In the genomic region with DNA sequence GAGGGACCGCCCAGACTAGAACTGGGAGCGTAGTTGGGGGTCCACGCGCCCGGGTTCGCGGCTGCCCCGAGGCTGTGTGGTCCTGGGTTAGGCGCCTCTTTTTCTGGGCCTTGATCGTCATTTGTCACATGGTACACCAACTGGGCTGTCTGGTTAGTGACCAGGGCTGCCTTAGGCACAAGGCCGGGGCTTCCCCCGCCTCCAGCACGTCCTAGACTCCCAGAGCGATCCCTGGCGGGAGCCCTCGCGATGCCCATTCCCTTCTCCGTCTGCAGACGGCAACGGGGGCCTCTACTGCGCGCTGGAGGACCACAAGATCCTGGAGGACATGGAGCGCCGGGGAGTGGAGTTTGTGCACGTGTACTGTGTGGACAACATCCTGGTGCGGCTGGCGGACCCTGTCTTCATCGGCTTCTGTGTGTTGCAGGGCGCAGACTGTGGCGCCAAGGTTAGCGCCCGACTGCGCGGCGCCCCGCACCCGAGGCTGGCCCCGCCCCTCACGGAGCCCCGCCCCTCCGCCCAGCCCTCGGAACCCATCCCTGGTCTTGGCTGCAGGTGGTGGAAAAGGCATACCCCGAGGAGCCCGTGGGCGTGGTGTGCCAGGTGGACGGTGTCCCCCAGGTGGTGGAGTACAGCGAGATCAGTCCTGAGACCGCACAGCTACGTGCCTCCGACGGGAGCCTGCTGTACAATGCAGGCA, we compare ENCODE assay signal across 9 cellular contexts.
DNase-seq lines count a peak whose midpoint lies in the region; ATAC-seq and TF ChIP-seq lines count a peak whose summit lies in the region.
"Had no signal": no experiment of that assay in that cellular context is flagged by ENCODE, and none has a peak within 500 bp of the region (broad histone marks: within the 10 kb centered on the region; RNA-seq: fewer than 3 reads in every experiment).

No MANE protein-coding gene starts in this region.

- no peaks in the 10 kb centered on the region; the same call in 1 of the 2 replicates for H3K36me3 ChIP-seq in ES-I3 (ENCODE audit: insufficient read depth, low read length)

- H3K4me3 ChIP-seq in foreskin fibroblast (ENCODE audit: low read depth in 1 of 2, low read length in 2 of 2) (peak overlapping the region; percentile 74 to 79), skeletal muscle cell (ENCODE audit: low read depth, low read length) (peak overlapping the region; percentile 64)

- H3K4me1 ChIP-seq in ES-I3 (ENCODE audit: insufficient read depth, low read length): peaks cover 17% of the 10 kb centered on the region

- H3K9ac ChIP-seq in ES-I3 (ENCODE audit: low read depth, low read length): peak overlapping the region; percentile 64; the same call in 1 of the 2 replicates

- POLR2A ChIA-PET in RWPE1 (lab: Yijun Ruan, JAX; ENCODE audit: low non-redundant PET): no interaction called here

- TF ChIP-seq CTCF in RWPE1 (conservative IDR thresholded peaks at IDR 0.05; ENCODE audit: low read depth): no peak
- no peak for TF ChIP-seq CTCF in foreskin fibroblast (IDR thresholded peaks at IDR 0.05; ENCODE audit: low read depth, low read length)

- DNase-seq in RWPE1 (ENCODE audit: low spot score) (no peak), foreskin fibroblast (no peak), skeletal muscle cell (ENCODE audit: low read depth) (no peak), NCI-H1436 treated with DMSO at 0.1 percent for 48 hours (lab: John Stamatoyannopoulos, UW) (no peak), GM19238 (ENCODE audit: insufficient read length, low spot score) (no peak)
- DNase-seq: SIG-M5 had no signal

- no peaks in the 10 kb centered on the region for H3K9me3 ChIP-seq in ES-I3 (ENCODE audit: control insufficient read depth, insufficient read depth, low read length)

- no peak for ATAC-seq in HG03457 (IDR thresholded peaks at IDR 0.05; ENCODE audit: unreplicated experiment)
- ATAC-seq in GM19452 (IDR thresholded peaks at IDR 0.05; ENCODE audit: unreplicated experiment): no peak

- CTCF ChIA-PET in RWPE1 (lab: Yijun Ruan, JAX): interaction anchor here (1.1 to 1.4 kb wide), 2 partner anchors 11 to 15 kb away, joined by 3 to 6 read pairs; no protein-coding TSS in a partner anchor

- H3K27ac ChIP-seq in RWPE1: peak overlapping the region; percentile 97
